Comparison of ENCODE assay signal across 4 cellular contexts in genomic region chr7:76511911-76512885, GRCh38. TPM values are rescaled to one million over a fixed set of nuclear protein-coding genes. Genes with fewer than 3 reads are reported as not detected.
"Had no signal": no experiment of that assay in that cellular context is flagged by ENCODE, and none has a peak within 500 bp of the region (broad histone marks: within the 10 kb centered on the region; RNA-seq: fewer than 3 reads in every experiment).

No MANE protein-coding gene starts in this region.

RNA-seq across cellular contexts. Expression of gene UPK3B, which starts 1.8 kb away (rescaled TPM):
- total RNA-seq: pulmonary artery endothelial cell had no signal

RNA-seq across cellular contexts. Expression of gene SPDYE16, which starts 30.9 kb away (rescaled TPM):
- total RNA-seq: cardiac septum, esophagus squamous epithelium, fibroblast of villous mesenchyme, pulmonary artery endothelial cell had no signal
